1 cellular context compared by ENCODE assay signal in the genomic region with DNA sequence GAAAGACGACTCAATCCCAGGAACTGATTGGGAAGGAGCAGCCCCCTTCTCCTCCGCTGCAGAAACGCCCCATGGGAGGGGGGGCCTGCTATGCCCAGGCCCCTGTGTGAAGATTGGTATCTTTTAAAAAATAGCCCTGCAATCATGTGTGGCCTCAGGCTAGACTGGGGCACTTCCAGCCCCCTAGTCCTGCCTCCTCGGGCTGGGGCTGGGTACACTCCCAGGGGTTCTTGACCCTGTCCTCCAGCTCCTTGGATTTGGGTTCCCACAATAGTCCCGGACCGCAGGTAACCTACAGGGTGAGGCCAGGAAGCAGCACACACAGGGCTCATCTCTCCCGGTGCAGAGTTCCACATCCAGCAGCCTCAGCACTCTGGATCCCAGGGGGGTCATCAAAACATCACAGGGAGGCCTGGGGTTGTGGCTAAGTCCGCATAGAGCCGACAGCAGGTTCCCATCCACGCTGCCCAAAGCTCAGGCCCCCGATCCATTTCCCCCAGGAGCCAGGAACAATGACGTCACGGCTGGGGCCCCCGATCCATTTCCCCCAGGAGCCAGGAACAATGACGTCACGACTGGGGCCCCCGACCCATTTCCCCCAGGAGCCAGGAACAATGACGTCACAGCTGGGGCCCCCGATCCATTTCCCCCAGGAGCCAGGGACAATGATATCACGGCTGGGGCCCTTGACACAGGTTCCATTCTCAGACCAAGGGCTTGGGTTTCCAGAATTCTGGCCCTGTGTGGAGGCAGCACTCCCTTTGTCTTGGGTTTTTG.
TF ChIP-seq lines count a peak whose summit lies in the region.

No MANE protein-coding gene starts in this region.

TF ChIP-seq in HepG2, 621 proteins besides CTCF, POLR2A, EP300 and RAD21 (continued from another document):
- TF ChIP-seq, protein P1, sequence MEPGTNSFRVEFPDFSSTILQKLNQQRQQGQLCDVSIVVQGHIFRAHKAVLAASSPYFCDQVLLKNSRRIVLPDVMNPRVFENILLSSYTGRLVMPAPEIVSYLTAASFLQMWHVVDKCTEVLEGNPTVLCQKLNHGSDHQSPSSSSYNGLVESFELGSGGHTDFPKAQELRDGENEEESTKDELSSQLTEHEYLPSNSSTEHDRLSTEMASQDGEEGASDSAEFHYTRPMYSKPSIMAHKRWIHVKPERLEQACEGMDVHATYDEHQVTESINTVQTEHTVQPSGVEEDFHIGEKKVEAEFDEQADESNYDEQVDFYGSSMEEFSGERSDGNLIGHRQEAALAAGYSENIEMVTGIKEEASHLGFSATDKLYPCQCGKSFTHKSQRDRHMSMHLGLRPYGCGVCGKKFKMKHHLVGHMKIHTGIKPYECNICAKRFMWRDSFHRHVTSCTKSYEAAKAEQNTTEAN (CRISPR knock-in tag; conservative IDR thresholded peaks at IDR 0.05): no peak
- TF ChIP-seq, protein P2, sequence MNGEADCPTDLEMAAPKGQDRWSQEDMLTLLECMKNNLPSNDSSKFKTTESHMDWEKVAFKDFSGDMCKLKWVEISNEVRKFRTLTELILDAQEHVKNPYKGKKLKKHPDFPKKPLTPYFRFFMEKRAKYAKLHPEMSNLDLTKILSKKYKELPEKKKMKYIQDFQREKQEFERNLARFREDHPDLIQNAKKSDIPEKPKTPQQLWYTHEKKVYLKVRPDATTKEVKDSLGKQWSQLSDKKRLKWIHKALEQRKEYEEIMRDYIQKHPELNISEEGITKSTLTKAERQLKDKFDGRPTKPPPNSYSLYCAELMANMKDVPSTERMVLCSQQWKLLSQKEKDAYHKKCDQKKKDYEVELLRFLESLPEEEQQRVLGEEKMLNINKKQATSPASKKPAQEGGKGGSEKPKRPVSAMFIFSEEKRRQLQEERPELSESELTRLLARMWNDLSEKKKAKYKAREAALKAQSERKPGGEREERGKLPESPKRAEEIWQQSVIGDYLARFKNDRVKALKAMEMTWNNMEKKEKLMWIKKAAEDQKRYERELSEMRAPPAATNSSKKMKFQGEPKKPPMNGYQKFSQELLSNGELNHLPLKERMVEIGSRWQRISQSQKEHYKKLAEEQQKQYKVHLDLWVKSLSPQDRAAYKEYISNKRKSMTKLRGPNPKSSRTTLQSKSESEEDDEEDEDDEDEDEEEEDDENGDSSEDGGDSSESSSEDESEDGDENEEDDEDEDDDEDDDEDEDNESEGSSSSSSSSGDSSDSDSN (CRISPR knock-in tag; IDR thresholded peaks at IDR 0.05): no peak
- TF ChIP-seq, protein P3, sequence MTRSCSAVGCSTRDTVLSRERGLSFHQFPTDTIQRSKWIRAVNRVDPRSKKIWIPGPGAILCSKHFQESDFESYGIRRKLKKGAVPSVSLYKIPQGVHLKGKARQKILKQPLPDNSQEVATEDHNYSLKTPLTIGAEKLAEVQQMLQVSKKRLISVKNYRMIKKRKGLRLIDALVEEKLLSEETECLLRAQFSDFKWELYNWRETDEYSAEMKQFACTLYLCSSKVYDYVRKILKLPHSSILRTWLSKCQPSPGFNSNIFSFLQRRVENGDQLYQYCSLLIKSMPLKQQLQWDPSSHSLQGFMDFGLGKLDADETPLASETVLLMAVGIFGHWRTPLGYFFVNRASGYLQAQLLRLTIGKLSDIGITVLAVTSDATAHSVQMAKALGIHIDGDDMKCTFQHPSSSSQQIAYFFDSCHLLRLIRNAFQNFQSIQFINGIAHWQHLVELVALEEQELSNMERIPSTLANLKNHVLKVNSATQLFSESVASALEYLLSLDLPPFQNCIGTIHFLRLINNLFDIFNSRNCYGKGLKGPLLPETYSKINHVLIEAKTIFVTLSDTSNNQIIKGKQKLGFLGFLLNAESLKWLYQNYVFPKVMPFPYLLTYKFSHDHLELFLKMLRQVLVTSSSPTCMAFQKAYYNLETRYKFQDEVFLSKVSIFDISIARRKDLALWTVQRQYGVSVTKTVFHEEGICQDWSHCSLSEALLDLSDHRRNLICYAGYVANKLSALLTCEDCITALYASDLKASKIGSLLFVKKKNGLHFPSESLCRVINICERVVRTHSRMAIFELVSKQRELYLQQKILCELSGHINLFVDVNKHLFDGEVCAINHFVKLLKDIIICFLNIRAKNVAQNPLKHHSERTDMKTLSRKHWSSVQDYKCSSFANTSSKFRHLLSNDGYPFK (CRISPR knock-in tag; IDR thresholded peaks at IDR 0.05; ENCODE audit: borderline replicate concordance): 0 out of 2 replicates have a peak, but pooled peaks have one; percentile 24
- no peak for TF ChIP-seq PLRG1 (conservative IDR thresholded peaks at IDR 0.05)
- TF ChIP-seq, protein P4, sequence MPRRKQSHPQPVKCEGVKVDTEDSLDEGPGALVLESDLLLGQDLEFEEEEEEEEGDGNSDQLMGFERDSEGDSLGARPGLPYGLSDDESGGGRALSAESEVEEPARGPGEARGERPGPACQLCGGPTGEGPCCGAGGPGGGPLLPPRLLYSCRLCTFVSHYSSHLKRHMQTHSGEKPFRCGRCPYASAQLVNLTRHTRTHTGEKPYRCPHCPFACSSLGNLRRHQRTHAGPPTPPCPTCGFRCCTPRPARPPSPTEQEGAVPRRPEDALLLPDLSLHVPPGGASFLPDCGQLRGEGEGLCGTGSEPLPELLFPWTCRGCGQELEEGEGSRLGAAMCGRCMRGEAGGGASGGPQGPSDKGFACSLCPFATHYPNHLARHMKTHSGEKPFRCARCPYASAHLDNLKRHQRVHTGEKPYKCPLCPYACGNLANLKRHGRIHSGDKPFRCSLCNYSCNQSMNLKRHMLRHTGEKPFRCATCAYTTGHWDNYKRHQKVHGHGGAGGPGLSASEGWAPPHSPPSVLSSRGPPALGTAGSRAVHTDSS (CRISPR knock-in tag; conservative IDR thresholded peaks at IDR 0.05): no peak
- TF ChIP-seq DNMT3B (CRISPR knock-in tag; conservative IDR thresholded peaks at IDR 0.05): no peak
- TF ChIP-seq, protein P5, sequence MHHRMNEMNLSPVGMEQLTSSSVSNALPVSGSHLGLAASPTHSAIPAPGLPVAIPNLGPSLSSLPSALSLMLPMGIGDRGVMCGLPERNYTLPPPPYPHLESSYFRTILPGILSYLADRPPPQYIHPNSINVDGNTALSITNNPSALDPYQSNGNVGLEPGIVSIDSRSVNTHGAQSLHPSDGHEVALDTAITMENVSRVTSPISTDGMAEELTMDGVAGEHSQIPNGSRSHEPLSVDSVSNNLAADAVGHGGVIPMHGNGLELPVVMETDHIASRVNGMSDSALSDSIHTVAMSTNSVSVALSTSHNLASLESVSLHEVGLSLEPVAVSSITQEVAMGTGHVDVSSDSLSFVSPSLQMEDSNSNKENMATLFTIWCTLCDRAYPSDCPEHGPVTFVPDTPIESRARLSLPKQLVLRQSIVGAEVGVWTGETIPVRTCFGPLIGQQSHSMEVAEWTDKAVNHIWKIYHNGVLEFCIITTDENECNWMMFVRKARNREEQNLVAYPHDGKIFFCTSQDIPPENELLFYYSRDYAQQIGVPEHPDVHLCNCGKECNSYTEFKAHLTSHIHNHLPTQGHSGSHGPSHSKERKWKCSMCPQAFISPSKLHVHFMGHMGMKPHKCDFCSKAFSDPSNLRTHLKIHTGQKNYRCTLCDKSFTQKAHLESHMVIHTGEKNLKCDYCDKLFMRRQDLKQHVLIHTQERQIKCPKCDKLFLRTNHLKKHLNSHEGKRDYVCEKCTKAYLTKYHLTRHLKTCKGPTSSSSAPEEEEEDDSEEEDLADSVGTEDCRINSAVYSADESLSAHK (CRISPR knock-in tag; IDR thresholded peaks at IDR 0.05; ENCODE audit: borderline replicate concordance): no peak
- TF ChIP-seq, protein P6, sequence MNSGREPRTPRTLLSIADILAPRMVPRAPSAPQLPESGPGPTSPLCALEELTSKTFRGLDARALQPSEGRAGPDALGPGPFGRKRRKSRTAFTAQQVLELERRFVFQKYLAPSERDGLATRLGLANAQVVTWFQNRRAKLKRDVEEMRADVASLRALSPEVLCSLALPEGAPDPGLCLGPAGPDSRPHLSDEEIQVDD (CRISPR knock-in tag; IDR thresholded peaks at IDR 0.05; ENCODE audit: borderline replicate concordance): no peak
- no peak for TF ChIP-seq ZNF468 (CRISPR knock-in tag; IDR thresholded peaks at IDR 0.05)
- no peak for TF ChIP-seq ZMYM3 (CRISPR knock-in tag; IDR thresholded peaks at IDR 0.05)
- TF ChIP-seq, protein P7, sequence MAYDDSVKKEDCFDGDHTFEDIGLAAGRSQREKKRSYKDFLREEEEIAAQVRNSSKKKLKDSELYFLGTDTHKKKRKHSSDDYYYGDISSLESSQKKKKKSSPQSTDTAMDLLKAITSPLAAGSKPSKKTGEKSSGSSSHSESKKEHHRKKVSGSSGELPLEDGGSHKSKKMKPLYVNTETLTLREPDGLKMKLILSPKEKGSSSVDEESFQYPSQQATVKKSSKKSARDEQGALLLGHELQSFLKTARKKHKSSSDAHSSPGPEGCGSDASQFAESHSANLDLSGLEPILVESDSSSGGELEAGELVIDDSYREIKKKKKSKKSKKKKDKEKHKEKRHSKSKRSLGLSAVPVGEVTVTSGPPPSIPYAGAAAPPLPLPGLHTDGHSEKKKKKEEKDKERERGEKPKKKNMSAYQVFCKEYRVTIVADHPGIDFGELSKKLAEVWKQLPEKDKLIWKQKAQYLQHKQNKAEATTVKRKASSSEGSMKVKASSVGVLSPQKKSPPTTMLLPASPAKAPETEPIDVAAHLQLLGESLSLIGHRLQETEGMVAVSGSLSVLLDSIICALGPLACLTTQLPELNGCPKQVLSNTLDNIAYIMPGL (CRISPR knock-in tag; IDR thresholded peaks at IDR 0.05; ENCODE audit: borderline replicate concordance in 1 of 2, low read depth in 1 of 2): no peak
- TF ChIP-seq, protein P8, sequence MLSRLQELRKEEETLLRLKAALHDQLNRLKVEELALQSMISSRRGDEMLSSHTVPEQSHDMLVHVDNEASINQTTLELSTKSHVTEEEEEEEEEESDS (CRISPR knock-in tag; IDR thresholded peaks at IDR 0.05; ENCODE audit: borderline replicate concordance): no peak
